20 cellular contexts compared by ENCODE assay signal in genomic region chr3:152817400-152817799, GRCh38.
"Had no signal": no experiment of that assay in that cellular context is flagged by ENCODE, and none has a peak within 500 bp of the region (broad histone marks: within the 10 kb centered on the region; RNA-seq: fewer than 3 reads in every experiment).

No MANE protein-coding gene starts in this region.

- H3K4me3 Mint-ChIP-seq: activated CD4-positive, alpha-beta memory T cell treated with anti-CD3 and anti-CD28 coated beads, Interleukin-2, amount 10 ng/mL, durations not matched to agents 7 days and 5 days; activated CD4-positive, alpha-beta T cell treated with anti-CD3 and anti-CD28 coated beads, Interleukin-2, amount 10 ng/mL, durations not matched to agents 24 days and 14 days; activated naive CD8-positive, alpha-beta T cell treated with anti-CD3 and anti-CD28 coated beads, Interleukin-2, amount 50 U/mL, for 24 hours; dendritic cell treated with granulocyte-macrophage colony-stimulating factor and Interleukin-4, amounts not matched to agents 40 ng/mL and 50 ng/mL, for 4 days; natural killer cell treated with Interleukin-12 subunit alpha and Interleukin-12 subunit beta and Interleukin-15 and Interleukin-18, amount 100 ng/mL, for 72 hours had no signal

- ATAC-seq: activated CD4-positive, CD25-positive, alpha-beta regulatory T cell treated with anti-CD3 and anti-CD28 coated beads, Interleukin-2, amount 50 U/mL, for 24 hours; activated naive CD8-positive, alpha-beta T cell treated with anti-CD3 and anti-CD28 coated beads, Interleukin-2, amount 50 U/mL, for 24 hours; heart right ventricle; left cardiac atrium; natural killer cell treated with Interleukin-12 subunit alpha and Interleukin-12 subunit beta and Interleukin-15 and Interleukin-18, amount 100 ng/mL, for 72 hours; stimulated activated naive CD8-positive, alpha-beta T cell treated with anti-CD3 and anti-CD28 coated beads, Interleukin-15, Interleukin-2, amounts not matched to agents 100 U/mL and 50 U/mL, for 24 hours; upper lobe of right lung had no signal

- H3K27me3 Mint-ChIP-seq: activated CD4-positive, alpha-beta memory T cell treated with anti-CD3 and anti-CD28 coated beads, Interleukin-2, amount 10 ng/mL, durations not matched to agents 7 days and 5 days; activated naive CD8-positive, alpha-beta T cell treated with anti-CD3 and anti-CD28 coated beads, Interleukin-2, amount 50 U/mL, for 24 hours; dendritic cell treated with granulocyte-macrophage colony-stimulating factor and Interleukin-4, amounts not matched to agents 40 ng/mL and 50 ng/mL, for 4 days; natural killer cell treated with Interleukin-12 subunit alpha and Interleukin-12 subunit beta and Interleukin-15 and Interleukin-18, amount 100 ng/mL, for 72 hours had no signal

- H3K36me3 ChIP-seq: cardiac muscle cell, heart right ventricle, ovary, prostate gland, upper lobe of right lung had no signal

- H3K9me3 ChIP-seq: heart right ventricle, ovary, prostate gland, upper lobe of right lung had no signal

- DNase-seq: activated CD4-positive, alpha-beta memory T cell treated with anti-CD3 and anti-CD28 coated beads, Interleukin-2, amount 10 ng/mL, durations not matched to agents 7 days and 5 days; activated CD4-positive, alpha-beta T cell treated with anti-CD3 and anti-CD28 coated beads, Interleukin-2, amount 10 ng/mL, durations not matched to agents 24 days and 14 days; activated gamma-delta T cell; activated naive CD4-positive, alpha-beta T cell treated with anti-CD3 and anti-CD28 coated beads, Interleukin-2, amount 50 U/mL, for 16 hours; activated naive CD8-positive, alpha-beta T cell treated with anti-CD3 and anti-CD28 coated beads, Interleukin-2, amount 50 U/mL, for 24 hours; effector CD8-positive, alpha-beta T cell; foreskin fibroblast; heart right ventricle; islet precursor cell; left cardiac atrium; ovary; stimulated activated CD4-positive, alpha-beta T cell treated with anti-CD3 and anti-CD28 coated beads, Interleukin-4, amount 100 ng/mL, for 1 hour; stimulated activated naive CD8-positive, alpha-beta T cell treated with anti-CD3 and anti-CD28 coated beads, Interleukin-15, Interleukin-2, amounts not matched to agents 100 U/mL and 50 U/mL, for 24 hours; upper lobe of right lung had no signal

- H3K4me1 ChIP-seq: heart right ventricle, prostate gland, upper lobe of right lung had no signal

- H3K4me1 Mint-ChIP-seq: activated CD4-positive, alpha-beta memory T cell treated with anti-CD3 and anti-CD28 coated beads, Interleukin-2, amount 10 ng/mL, durations not matched to agents 7 days and 5 days; activated CD4-positive, alpha-beta T cell treated with anti-CD3 and anti-CD28 coated beads, Interleukin-2, amount 10 ng/mL, durations not matched to agents 24 days and 14 days; activated naive CD8-positive, alpha-beta T cell treated with anti-CD3 and anti-CD28 coated beads, Interleukin-2, amount 50 U/mL, for 24 hours had no signal

- H3K27ac ChIP-seq: cardiac muscle cell, heart right ventricle, ovary, prostate gland, upper lobe of right lung, VCaP had no signal

- H3K9me3 Mint-ChIP-seq: activated CD4-positive, alpha-beta memory T cell treated with anti-CD3 and anti-CD28 coated beads, Interleukin-2, amount 10 ng/mL, durations not matched to agents 7 days and 5 days; activated CD4-positive, alpha-beta T cell treated with anti-CD3 and anti-CD28 coated beads, Interleukin-2, amount 10 ng/mL, durations not matched to agents 24 days and 14 days; activated naive CD8-positive, alpha-beta T cell treated with anti-CD3 and anti-CD28 coated beads, Interleukin-2, amount 50 U/mL, for 24 hours; dendritic cell treated with granulocyte-macrophage colony-stimulating factor and Interleukin-4, amounts not matched to agents 40 ng/mL and 50 ng/mL, for 4 days; natural killer cell treated with Interleukin-12 subunit alpha and Interleukin-12 subunit beta and Interleukin-15 and Interleukin-18, amount 100 ng/mL, for 72 hours had no signal

- H3K36me3 Mint-ChIP-seq: natural killer cell treated with Interleukin-12 subunit alpha and Interleukin-12 subunit beta and Interleukin-15 and Interleukin-18, amount 100 ng/mL, for 72 hours had no signal

- H3K27me3 ChIP-seq: cardiac muscle cell, heart right ventricle, ovary, upper lobe of right lung had no signal

- H3K4me3 ChIP-seq: cardiac muscle cell, heart right ventricle, ovary, prostate gland, upper lobe of right lung had no signal

- H3K27ac Mint-ChIP-seq: activated CD4-positive, alpha-beta memory T cell treated with anti-CD3 and anti-CD28 coated beads, Interleukin-2, amount 10 ng/mL, durations not matched to agents 7 days and 5 days; activated CD4-positive, alpha-beta T cell treated with anti-CD3 and anti-CD28 coated beads, Interleukin-2, amount 10 ng/mL, durations not matched to agents 24 days and 14 days; activated naive CD8-positive, alpha-beta T cell treated with anti-CD3 and anti-CD28 coated beads, Interleukin-2, amount 50 U/mL, for 24 hours; dendritic cell treated with granulocyte-macrophage colony-stimulating factor and Interleukin-4, amounts not matched to agents 40 ng/mL and 50 ng/mL, for 4 days; natural killer cell treated with Interleukin-12 subunit alpha and Interleukin-12 subunit beta and Interleukin-15 and Interleukin-18, amount 100 ng/mL, for 72 hours had no signal
